8 cellular contexts compared by ENCODE assay signal in the genomic region with DNA sequence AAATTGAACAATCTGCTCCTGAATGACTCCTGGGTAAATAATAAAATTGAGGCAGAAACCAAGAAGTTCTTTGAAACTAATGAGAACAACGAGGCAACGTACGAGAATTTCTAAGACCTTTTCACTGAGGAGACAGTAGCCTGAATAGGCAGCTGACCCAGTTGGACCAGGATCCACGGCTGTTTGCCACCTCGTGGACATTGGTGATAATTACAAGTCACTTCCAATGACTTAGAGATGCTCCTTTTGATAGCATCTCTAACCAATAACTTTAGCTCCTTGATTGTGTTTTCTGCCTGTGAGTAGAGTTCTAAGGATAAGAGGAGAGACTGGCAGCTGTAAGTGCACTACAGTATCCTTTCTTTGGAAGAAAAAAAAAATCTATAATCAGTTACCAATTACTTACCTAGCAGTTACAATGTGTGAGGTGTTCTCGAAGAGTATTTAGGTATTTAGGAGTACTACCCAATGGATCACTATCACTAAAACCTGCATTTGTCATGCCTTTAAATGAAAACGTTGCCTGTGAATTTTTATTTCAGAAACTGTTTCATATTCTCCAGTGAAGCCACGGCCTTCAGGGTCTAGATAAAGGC. TPM values are rescaled to one million over a fixed set of nuclear protein-coding genes. Genes with fewer than 3 reads are reported as not detected.
DNase-seq lines count a peak whose midpoint lies in the region; ATAC-seq, FAIRE-seq and TF ChIP-seq lines count a peak whose summit lies in the region.

No MANE protein-coding gene starts in this region.

- peak; percentile 89 for ATAC-seq in GM18861 (IDR thresholded peaks at IDR 0.05; ENCODE audit: unreplicated experiment)
- peak; percentile 77 for ATAC-seq in HG03442 (IDR thresholded peaks at IDR 0.05; ENCODE audit: unreplicated experiment)
- no peak for ATAC-seq in gastroesophageal sphincter

- no peak for FAIRE-seq in small intestine (lab: Jason Lieb, UNC)
- no peak for FAIRE-seq in HTR-8/SVneo (lab: Jason Lieb, UNC)

- DNase-seq in COR-L47 (lab: John Stamatoyannopoulos, UW) (peak; percentile 5), SKM-1 (lab: John Stamatoyannopoulos, UW; ENCODE audit: unreplicated experiment) (peak; percentile 4), small intestine (peak; percentile 36), HTR-8/SVneo (ENCODE audit: insufficient read length, low spot score) (no peak)
- no peak for DNase-seq in activated CD8-positive, alpha-beta memory T cell treated with anti-CD3 and anti-CD28 coated beads, Interleukin-2, amount 50 U/mL, for 4 hours

- H3K27me3 ChIP-seq in gastroesophageal sphincter (no peaks in the 10 kb centered on the region), small intestine (ENCODE audit: control insufficient read depth in 2 of 2, insufficient read depth in 2 of 2, low read length in 2 of 2) (no peaks in the 10 kb centered on the region)

- no peak for TF ChIP-seq POLR2A in gastroesophageal sphincter (IDR thresholded peaks at IDR 0.05)

- H3K27ac ChIP-seq in gastroesophageal sphincter (no peak overlapping the region), small intestine (ENCODE audit: low read depth in 1 of 2, low read length in 1 of 2) (no peak overlapping the region)

- H3K4me1 ChIP-seq in gastroesophageal sphincter = no peaks in the 10 kb centered on the region
- H3K4me1 ChIP-seq in small intestine (ENCODE audit: control insufficient read depth in 2 of 2, insufficient read depth in 1 of 2, low read depth in 1 of 2, low read length in 1 of 2) = no peaks in the 10 kb centered on the region

- no peak overlapping the region for H3K4me3 ChIP-seq in gastroesophageal sphincter
- no peak overlapping the region for H3K4me3 ChIP-seq in small intestine (ENCODE audit: low read depth in 1 of 2, low read length in 2 of 2)

- TF ChIP-seq CTCF in gastroesophageal sphincter (IDR thresholded peaks at IDR 0.05) = peak; percentile 8 to 49 (median 27)

- H3K36me3 ChIP-seq in gastroesophageal sphincter (no peaks in the 10 kb centered on the region), small intestine (ENCODE audit: control insufficient read depth in 2 of 2, insufficient read depth in 2 of 2, low read length in 2 of 2) (no peaks in the 10 kb centered on the region)

- 34 to 56% methylated on average over 8 of the region's 8 CpGs for WGBS in gastroesophageal sphincter (ENCODE audit: low coverage in 1 of 2), 2 donors
- 20 to 32% (median 22%) methylated on average over 8 of the region's 8 CpGs for WGBS in small intestine, 3 donors

- no peak for TF ChIP-seq EP300 in gastroesophageal sphincter (IDR thresholded peaks at IDR 0.05)

- H3K9me3 ChIP-seq in gastroesophageal sphincter = no peaks in the 10 kb centered on the region
- H3K9me3 ChIP-seq in small intestine (ENCODE audit: control insufficient read depth, low read depth) = no peaks in the 10 kb centered on the region

RNA-seq across cellular contexts. Expression of gene CNTNAP5, which starts 31.3 kb away (rescaled TPM):
- 1 to 10 TPM in 1 of 4 donors, not detected in 3; 3.2 TPM for total RNA-seq in gastroesophageal sphincter
- polyA plus RNA-seq in small intestine = under 1 TPM in 1 of 3 donors, not detected in 2; 0.03 TPM

Comparison
In these comparisons a context has a peak if more than half of its experiments do, and no peak if none do; other contexts are left out.
1. DNase-seq: peak in COR-L47 (single experiment), SKM-1 (single experiment) and small intestine (single experiment); none in HTR-8/SVneo (single experiment) and activated CD8-positive, alpha-beta memory T cell treated with anti-CD3 and anti-CD28 coated beads, Interleukin-2, amount 50 U/mL, for 4 hours (single experiment).